Comparison of ENCODE assay signal across 8 cellular contexts in the genomic region with DNA sequence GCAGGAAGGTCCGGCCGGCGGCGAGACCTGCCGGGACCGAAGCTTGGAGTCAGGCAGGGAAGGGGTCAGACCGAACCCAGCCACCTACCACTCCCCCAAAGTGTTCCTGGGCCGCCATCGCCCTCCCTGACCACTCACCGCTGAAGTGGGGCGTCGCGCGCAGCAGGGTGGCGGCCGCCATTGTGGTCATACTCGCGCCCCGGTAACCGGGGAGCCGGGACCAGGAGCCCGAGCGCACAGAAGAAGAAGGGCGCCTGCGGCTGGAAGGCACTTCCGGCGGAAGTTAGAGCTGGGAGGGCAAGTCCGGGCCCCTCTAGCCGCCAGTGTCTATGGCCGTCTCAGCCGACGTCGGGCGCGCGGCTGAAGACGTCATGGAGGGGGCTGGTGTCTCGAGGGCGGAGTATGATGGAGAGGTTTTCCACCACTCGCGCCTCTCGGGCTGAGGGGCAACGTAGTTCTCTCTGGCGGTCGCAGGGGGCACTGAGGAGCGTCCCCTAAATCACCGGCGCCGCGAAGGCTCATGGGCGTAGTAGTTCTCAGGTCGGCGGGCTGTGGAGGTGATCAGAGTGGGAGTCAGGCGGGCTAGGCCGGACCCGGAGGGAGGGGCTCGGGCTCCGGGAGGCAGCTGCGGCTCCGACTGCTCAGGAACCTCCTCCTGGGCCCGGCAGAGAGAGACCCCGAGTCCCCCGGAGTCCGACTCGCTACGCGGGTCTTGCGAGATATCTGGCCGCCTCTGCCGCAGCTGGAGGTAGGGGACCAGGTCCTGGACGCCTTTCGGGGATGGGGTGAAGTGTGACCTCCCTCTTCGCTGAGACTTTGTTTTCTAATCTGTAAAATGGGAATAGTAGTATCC. TPM values are rescaled to one million over a fixed set of nuclear protein-coding genes. Genes with fewer than 3 reads are reported as not detected.
DNase-seq lines count a peak whose midpoint lies in the region; ATAC-seq and TF ChIP-seq lines count a peak whose summit lies in the region.

A gene (minus strand): TSS at position 269 of the 853 bp plus-strand sequence. CDS start 79 bp downstream, at position 190.

- H3K27me3 Mint-ChIP-seq in activated naive CD4-positive, alpha-beta T cell treated with anti-CD3 and anti-CD28 coated beads, Interleukin-2, amount 10 ng/mL, durations not matched to agents 7 days and 5 days, result no peaks in the 10 kb centered on the region

- peaks cover 40% of the 10 kb centered on the region for H3K36me3 Mint-ChIP-seq in activated naive CD4-positive, alpha-beta T cell treated with anti-CD3 and anti-CD28 coated beads, Interleukin-2, amount 10 ng/mL, durations not matched to agents 7 days and 5 days

- peak; percentile 30 to 43 for TF ChIP-seq POLR2A in gastroesophageal sphincter (IDR thresholded peaks at IDR 0.05)
- peak in 1 of 2 donors; percentile 43 for TF ChIP-seq POLR2A in suprapubic skin (IDR thresholded peaks at IDR 0.05)

- H3K4me3 Mint-ChIP-seq in activated naive CD4-positive, alpha-beta T cell treated with anti-CD3 and anti-CD28 coated beads, Interleukin-2, amount 10 ng/mL, durations not matched to agents 7 days and 5 days, result peak within 1 kb of the TSS; percentile 90

- H3K36me3 ChIP-seq in gastroesophageal sphincter, result peaks cover 0 to 39% of the 10 kb centered on the region in 2 donors
- H3K36me3 ChIP-seq in suprapubic skin, result peaks cover 37% of the 10 kb centered on the region

- H3K27ac ChIP-seq in gastroesophageal sphincter (peak within 1 kb of the TSS; percentile 67 to 93 (median 91)), suprapubic skin (peak within 1 kb of the TSS; percentile 77)

- H3K27me3 ChIP-seq in gastroesophageal sphincter (no peaks in the 10 kb centered on the region), suprapubic skin (no peaks in the 10 kb centered on the region)

- peak within 1 kb of the TSS; percentile 93 for H3K27ac Mint-ChIP-seq in activated naive CD4-positive, alpha-beta T cell treated with anti-CD3 and anti-CD28 coated beads, Interleukin-2, amount 10 ng/mL, durations not matched to agents 7 days and 5 days

- CTCF ChIA-PET in HEK293T (lab: Yijun Ruan, JAX), result interaction anchor here (0.9 kb wide), 1 partner anchor 10 kb away, joined by 5 read pairs; no protein-coding TSS in a partner anchor
- CTCF ChIA-PET in activated naive CD4-positive, alpha-beta T cell treated with anti-CD3 and anti-CD28 coated beads, Interleukin-2, amount 10 ng/mL, durations not matched to agents 7 days and 5 days (lab: Charles Lee), result interaction anchor here (0.7 to 3.5 kb wide), 6 partner anchors 12 to 99 kb away, joined by 3 to 18 read pairs (median 4); a partner anchor contains a TSS

- H3K4me1 ChIP-seq in gastroesophageal sphincter, result peaks cover 0 to 32% (median 17%) of the 10 kb centered on the region in 3 donors
- H3K4me1 ChIP-seq in suprapubic skin, result peaks cover 19% of the 10 kb centered on the region

- DNase-seq in GM04503 (ENCODE audit: low read depth), result peak; percentile 90
- DNase-seq in HEK293T (ENCODE audit: extremely low spot score), result peak; percentile 96
- DNase-seq in MV-4-11 (lab: John Stamatoyannopoulos, UW), result peak; percentile 98
- DNase-seq in SK-N-DZ (ENCODE audit: low spot score), result peak; percentile 99
- peak; percentile 99 for DNase-seq in activated naive CD4-positive, alpha-beta T cell treated with anti-CD3 and anti-CD28 coated beads, Interleukin-2, amount 10 ng/mL, durations not matched to agents 7 days and 5 days
- DNase-seq in non-pigmented ciliary epithelial cell (ENCODE audit: low read depth), result peak; percentile 87
- DNase-seq in suprapubic skin (ENCODE audit: low spot score in 2 of 2), result peak; percentile 98 to 99

- ATAC-seq in gastroesophageal sphincter, result peak; percentile 99

- no peaks in the 10 kb centered on the region for H3K9me3 ChIP-seq in gastroesophageal sphincter
- no peaks in the 10 kb centered on the region for H3K9me3 ChIP-seq in suprapubic skin

- peaks cover 33% of the 10 kb centered on the region for H3K4me1 Mint-ChIP-seq in activated naive CD4-positive, alpha-beta T cell treated with anti-CD3 and anti-CD28 coated beads, Interleukin-2, amount 10 ng/mL, durations not matched to agents 7 days and 5 days

- H3K4me3 ChIP-seq in gastroesophageal sphincter, result peak within 1 kb of the TSS; percentile 59 to 96
- peak within 1 kb of the TSS; percentile 76 for H3K4me3 ChIP-seq in suprapubic skin

- TF ChIP-seq CTCF in gastroesophageal sphincter (IDR thresholded peaks at IDR 0.05) (peak in 3 of 4 experiments; percentile 66 to 77 (median 69)), suprapubic skin (IDR thresholded peaks at IDR 0.05) (peak; percentile 26 to 82)

- WGBS in gastroesophageal sphincter (ENCODE audit: low coverage in 1 of 2), 2 donors, result 0% methylated on average over 5 to 8 of the region's 73 CpGs
- under 1% methylated on average over 43 of the region's 73 CpGs for WGBS in suprapubic skin

- H3K9me3 Mint-ChIP-seq in activated naive CD4-positive, alpha-beta T cell treated with anti-CD3 and anti-CD28 coated beads, Interleukin-2, amount 10 ng/mL, durations not matched to agents 7 days and 5 days, result no peaks in the 10 kb centered on the region

- POLR2A ChIA-PET in HEK293T (lab: Yijun Ruan, JAX), result interaction anchor here (0.6 to 5.9 kb wide), 19 partner anchors 8 to 554 kb away, joined by 3 to 96 read pairs (median 6); a partner anchor contains a TSS

- TF ChIP-seq EP300 in gastroesophageal sphincter (IDR thresholded peaks at IDR 0.05) (no peak), suprapubic skin (IDR thresholded peaks at IDR 0.05) (no peak)

TF ChIP-seq in HEK293T, 16 proteins besides CTCF, POLR2A, EP300 and RAD21:
- TF ChIP-seq SUZ12 (IDR thresholded peaks at IDR 0.05) (no peak), TARDBP (IDR thresholded peaks at IDR 0.05) (no peak), BHLHE40 (IDR thresholded peaks at IDR 0.05; ENCODE audit: borderline replicate concordance) (no peak), HDGF (IDR thresholded peaks at IDR 0.05; ENCODE audit: borderline replicate concordance) (no peak), ELF4 (IDR thresholded peaks at IDR 0.05) (peak; percentile 55; the same call in 1 of the 2 replicates)
- TF ChIP-seq, protein P1, sequence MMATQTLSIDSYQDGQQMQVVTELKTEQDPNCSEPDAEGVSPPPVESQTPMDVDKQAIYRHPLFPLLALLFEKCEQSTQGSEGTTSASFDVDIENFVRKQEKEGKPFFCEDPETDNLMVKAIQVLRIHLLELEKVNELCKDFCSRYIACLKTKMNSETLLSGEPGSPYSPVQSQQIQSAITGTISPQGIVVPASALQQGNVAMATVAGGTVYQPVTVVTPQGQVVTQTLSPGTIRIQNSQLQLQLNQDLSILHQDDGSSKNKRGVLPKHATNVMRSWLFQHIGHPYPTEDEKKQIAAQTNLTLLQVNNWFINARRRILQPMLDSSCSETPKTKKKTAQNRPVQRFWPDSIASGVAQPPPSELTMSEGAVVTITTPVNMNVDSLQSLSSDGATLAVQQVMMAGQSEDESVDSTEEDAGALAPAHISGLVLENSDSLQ (IDR thresholded peaks at IDR 0.05), result peak; percentile 94

RNA-seq across cellular contexts. Expression of the gene that starts here (rescaled TPM):
- 285 and 312 TPM in 2 replicates for polyA plus RNA-seq in SK-N-DZ (2014; cell fraction: cytosol; rRNA removed)
- polyA plus RNA-seq in SK-N-DZ (2014; cell fraction: nucleus; rRNA removed), result 518 and 753 TPM in 2 replicates
- total RNA-seq in gastroesophageal sphincter, result 10 to 100 TPM; 72.2 to 91.9 (median 85.3) TPM
- 100 to 1,000 TPM in 3 of 4 donors, 10 to 100 TPM in 1; 83.0 to 121 (median 107) TPM for total RNA-seq in suprapubic skin

Comparison
In these comparisons a context has a peak if more than half of its experiments do, and no peak if none do; other contexts are left out.
1. Peak in every context shown above with its lines: DNase-seq, ATAC-seq, H3K4me3 ChIP-seq and H3K27ac ChIP-seq.